Comparison of ENCODE assay signal across 9 cellular contexts in genomic region chr11:126359431-126360048, GRCh38. TPM values are rescaled to one million over a fixed set of nuclear protein-coding genes. Genes with fewer than 3 reads are reported as not detected.
DNase-seq lines count a peak whose midpoint lies in the region; ATAC-seq and TF ChIP-seq lines count a peak whose summit lies in the region.
"Had no signal": no experiment of that assay in that cellular context is flagged by ENCODE, and none has a peak within 500 bp of the region (broad histone marks: within the 10 kb centered on the region; RNA-seq: fewer than 3 reads in every experiment).

No MANE protein-coding gene starts in this region.

- intact Hi-C loops in activated CD8-positive, alpha-beta T cell treated with anti-CD3 and anti-CD28 coated beads for 36 hours (cut with micrococcal nuclease): no loop called here

- CTCF ChIA-PET in activated CD8-positive, alpha-beta T cell treated with anti-CD3 and anti-CD28 coated beads for 36 hours (lab: Charles Lee): interaction anchor here (1.0 kb wide), 1 partner anchor 81 kb away, joined by 3 read pairs; no protein-coding TSS in a partner anchor

- no peaks in the 10 kb centered on the region for H3K27me3 Mint-ChIP-seq in activated CD8-positive, alpha-beta T cell treated with anti-CD3 and anti-CD28 coated beads for 36 hours
- H3K27me3 Mint-ChIP-seq: CD4-positive, alpha-beta memory T cell had no signal

- no peak overlapping the region for H3K4me3 Mint-ChIP-seq in activated CD8-positive, alpha-beta T cell treated with anti-CD3 and anti-CD28 coated beads for 36 hours
- H3K4me3 Mint-ChIP-seq: CD4-positive, alpha-beta memory T cell had no signal

- H3K36me3 Mint-ChIP-seq in activated CD8-positive, alpha-beta T cell treated with anti-CD3 and anti-CD28 coated beads for 36 hours (ENCODE audit: low read depth): peaks cover 5% of the 10 kb centered on the region
- H3K36me3 Mint-ChIP-seq: CD4-positive, alpha-beta memory T cell had no signal

- ATAC-seq in activated CD8-positive, alpha-beta T cell treated with anti-CD3 and anti-CD28 coated beads for 36 hours: no peak

- POLR2A ChIA-PET in activated CD8-positive, alpha-beta T cell treated with anti-CD3 and anti-CD28 coated beads for 36 hours (lab: Charles Lee): interaction anchor here (0.8 kb wide), 1 partner anchor 59 kb away, joined by 4 read pairs; no protein-coding TSS in a partner anchor

- no peaks in the 10 kb centered on the region for H3K9me3 Mint-ChIP-seq in activated CD8-positive, alpha-beta T cell treated with anti-CD3 and anti-CD28 coated beads for 36 hours
- H3K9me3 Mint-ChIP-seq: CD4-positive, alpha-beta memory T cell had no signal

- DNase-seq in AG08396 (ENCODE audit: low spot score) (peak; percentile 81), NCI-H2227 treated with DMSO at 0.1 percent for 48 hours (lab: John Stamatoyannopoulos, UW) (peak; percentile 53), erythroblast (lab: John Stamatoyannopoulos, UW) (peak; percentile 35 to 42), myocyte (ENCODE audit: low read depth) (peak; percentile 43)
- no peak for DNase-seq in activated CD4-positive, alpha-beta T cell treated with anti-CD3 and anti-CD28 coated beads, Interleukin-2, amount 50 U/mL, for 48 hours
- DNase-seq in activated CD8-positive, alpha-beta T cell treated with anti-CD3 and anti-CD28 coated beads for 36 hours: no peak
- DNase-seq in activated naive CD4-positive, alpha-beta T cell (lab: John Stamatoyannopoulos, UW): no peak
- DNase-seq in effector CD8-positive, alpha-beta T cell (lab: John Stamatoyannopoulos, UW): no peak
- DNase-seq: CD4-positive, alpha-beta memory T cell had no signal

- no peak for TF ChIP-seq CTCF in activated CD8-positive, alpha-beta T cell treated with anti-CD3 and anti-CD28 coated beads for 36 hours (IDR thresholded peaks at IDR 0.05)

- H3K4me1 Mint-ChIP-seq in activated CD8-positive, alpha-beta T cell treated with anti-CD3 and anti-CD28 coated beads for 36 hours (ENCODE audit: low read depth): peaks cover 8% of the 10 kb centered on the region

- H3K27ac Mint-ChIP-seq in activated CD8-positive, alpha-beta T cell treated with anti-CD3 and anti-CD28 coated beads for 36 hours: no peak overlapping the region

- no peak for TF ChIP-seq POLR2A in erythroblast (IDR thresholded peaks at IDR 0.05; ENCODE audit: low read length)

RNA-seq across cellular contexts. Expression of gene ST3GAL4, which starts 4.1 kb away (rescaled TPM):
- 24.2 and 25.2 TPM in 2 replicates for total RNA-seq in myocyte
- 43.7 TPM for polyA plus RNA-seq in myocyte (2012)
- total RNA-seq in activated CD8-positive, alpha-beta T cell treated with anti-CD3 and anti-CD28 coated beads for 36 hours: 10 to 100 TPM; 10.7 to 11.7 TPM

RNA-seq across cellular contexts. Expression of gene DCPS, which starts 55.7 kb away (rescaled TPM):
- total RNA-seq in myocyte: 14.6 and 19.4 TPM in 2 replicates
- 20.2 TPM for polyA plus RNA-seq in myocyte (2012)
- 10 to 100 TPM; 17.2 to 18.8 TPM for total RNA-seq in activated CD8-positive, alpha-beta T cell treated with anti-CD3 and anti-CD28 coated beads for 36 hours

Comparison
In these comparisons a context has a peak if more than half of its experiments do, and no peak if none do; other contexts are left out.
1. DNase-seq: peak in AG08396 (single experiment), NCI-H2227 treated with DMSO at 0.1 percent for 48 hours (single experiment), erythroblast (2 of 2) and myocyte (single experiment); none in activated CD4-positive, alpha-beta T cell treated with anti-CD3 and anti-CD28 coated beads, Interleukin-2, amount 50 U/mL, for 48 hours (0 of 2), activated CD8-positive, alpha-beta T cell treated with anti-CD3 and anti-CD28 coated beads for 36 hours (single experiment), activated naive CD4-positive, alpha-beta T cell (0 of 4) and effector CD8-positive, alpha-beta T cell (single experiment).